Comparison of ENCODE assay signal across 22 cellular contexts in genomic region chr17:56488800-56489199, GRCh38.
A peak's percentile ranks its signal among the peaks of the same experiment; 100 is the strongest.
DNase-seq lines count a peak whose midpoint lies in the region; ATAC-seq and TF ChIP-seq lines count a peak whose summit lies in the region.
"Had no signal": no experiment of that assay in that cellular context is flagged by ENCODE, and none has a peak within 500 bp of the region (broad histone marks: within the 10 kb centered on the region; RNA-seq: fewer than 3 reads in every experiment).

No MANE protein-coding gene starts in this region.

- TF ChIP-seq CTCF in esophagus muscularis mucosa (IDR thresholded peaks at IDR 0.05) = no peak
- TF ChIP-seq CTCF in mucosa of descending colon (IDR thresholded peaks at IDR 0.05) = no peak
- TF ChIP-seq CTCF in PC-9 (conservative IDR thresholded peaks at IDR 0.05) = no peak

- no peaks in the 10 kb centered on the region for H3F3A ChIP-seq in PC-9 (ENCODE audit: insufficient read depth, low read depth)

- no peaks in the 10 kb centered on the region for H3K36me3 ChIP-seq in esophagus muscularis mucosa
- no peaks in the 10 kb centered on the region for H3K36me3 ChIP-seq in mucosa of descending colon (ENCODE audit: low read depth)
- no peaks in the 10 kb centered on the region for H3K36me3 ChIP-seq in PC-9 (ENCODE audit: low read depth)
- H3K36me3 ChIP-seq: BE2C, BLaER1 had no signal

- H2AFZ ChIP-seq in PC-9 = no peak overlapping the region

- intact Hi-C loops in esophagus muscularis mucosa (cut with DNase I) (no loop called here), mucosa of descending colon (cut with DNase I, micrococcal nuclease) (no loop called here), PC-9 (cut with micrococcal nuclease; ENCODE audit: unreplicated experiment) (no loop called here)

- no peak overlapping the region for H3K4me3 ChIP-seq in esophagus muscularis mucosa
- no peak overlapping the region for H3K4me3 ChIP-seq in mucosa of descending colon
- no peak overlapping the region for H3K4me3 ChIP-seq in PC-9
- H3K4me3 ChIP-seq: BLaER1 had no signal

- H3K4me1 ChIP-seq in esophagus muscularis mucosa = no peaks in the 10 kb centered on the region
- no peaks in the 10 kb centered on the region for H3K4me1 ChIP-seq in mucosa of descending colon (ENCODE audit: low read depth)
- no peaks in the 10 kb centered on the region for H3K4me1 ChIP-seq in PC-9 (replicated peaks; ENCODE audit: insufficient read depth)
- H3K4me1 ChIP-seq: BE2C, BLaER1 had no signal

- peak; percentile 72 for DNase-seq in NCI-H524 treated with DMSO at 0.1 percent for 48 hours (lab: John Stamatoyannopoulos, UW)
- DNase-seq in esophagus muscularis mucosa (ENCODE audit: extremely low spot score) = peak; percentile 4
- DNase-seq in mucosa of descending colon = peak in 1 of 3 donors; percentile 16
- no peak for DNase-seq in PC-9
- no peak for DNase-seq in GDM1 (lab: John Stamatoyannopoulos, UW)
- DNase-seq: 8988T; ACHN; BE2C; C1 segment of cervical spinal cord; CD4-positive, alpha-beta memory T cell; CD4-positive, CD25-positive, alpha-beta regulatory T cell; CD8-positive, alpha-beta memory T cell; COR-L47; DMS 273 treated with DMSO at 0.1 percent for 48 hours; DMS153; DMS53; DMS79; EL; GF-D8 had no signal

- H3K27me3 ChIP-seq in esophagus muscularis mucosa = no peaks in the 10 kb centered on the region
- no peaks in the 10 kb centered on the region for H3K27me3 ChIP-seq in PC-9 (ENCODE audit: insufficient read depth, low read depth)
- H3K27me3 ChIP-seq: BE2C, BLaER1 had no signal

- H3K4me2 ChIP-seq in PC-9 = no peak overlapping the region
- H3K4me2 ChIP-seq: BLaER1 had no signal

- H3K9me3 ChIP-seq in esophagus muscularis mucosa = no peaks in the 10 kb centered on the region
- H3K9me3 ChIP-seq in mucosa of descending colon = no peaks in the 10 kb centered on the region
- H3K9me3 ChIP-seq in PC-9 (ENCODE audit: insufficient read depth, low read depth) = no peaks in the 10 kb centered on the region; the same call in 1 of the 2 replicates
- H3K9me3 ChIP-seq: BE2C, BLaER1 had no signal

- H3K79me2 ChIP-seq in PC-9 (ENCODE audit: low read depth) = no peaks in the 10 kb centered on the region

- ATAC-seq in mucosa of descending colon = peak; percentile 58
- no peak for ATAC-seq in GM18505 (IDR thresholded peaks at IDR 0.05; ENCODE audit: unreplicated experiment)
- no peak for ATAC-seq in HG03025 (IDR thresholded peaks at IDR 0.05; ENCODE audit: low FRiP score, unreplicated experiment)

- BruUV-seq in PC-9 (replicated peaks; lab: Mats Ljungman, UMichigan) = no TSS peak

- no peak for TF ChIP-seq POLR2A in esophagus muscularis mucosa (IDR thresholded peaks at IDR 0.05; ENCODE audit: low read depth)
- no peak for TF ChIP-seq POLR2A in GM18505 (IDR thresholded peaks at IDR 0.05; ENCODE audit: borderline replicate concordance, extremely low read depth, insufficient read depth, insufficient read length)

- H3K27ac ChIP-seq in esophagus muscularis mucosa (replicated peaks in 1 of 4) (no peak overlapping the region), PC-9 (no peak overlapping the region)
- H3K27ac ChIP-seq: BLaER1 had no signal

- no peaks in the 10 kb centered on the region for H3K9me2 ChIP-seq in PC-9 (ENCODE audit: insufficient read depth)

- CTCF ChIA-PET in PC-9 (lab: Charles Lee) = no interaction called here

- TF ChIP-seq EP300 in esophagus muscularis mucosa (IDR thresholded peaks at IDR 0.05) = no peak

- WGBS in esophagus muscularis mucosa = 83% methylated on average over 2 of the region's 2 CpGs

- no peaks in the 10 kb centered on the region for H4K20me1 ChIP-seq in PC-9 (ENCODE audit: insufficient read depth)
- H4K20me1 ChIP-seq: BLaER1 had no signal

- POLR2A ChIA-PET in PC-9 (lab: Charles Lee; ENCODE audit: unreplicated experiment) = no interaction called here

Comparison
In these comparisons a context has a peak if more than half of its experiments do, and no peak if none do; other contexts are left out.
1. DNase-seq: peak in NCI-H524 treated with DMSO at 0.1 percent for 48 hours (single experiment) and esophagus muscularis mucosa (single experiment); none in PC-9 (0 of 2) and GDM1 (single experiment).